13 cellular contexts compared by ENCODE assay signal in genomic region chr9:134395727-134396257, GRCh38.
DNase-seq lines count a peak whose midpoint lies in the region; ATAC-seq and TF ChIP-seq lines count a peak whose summit lies in the region.
"Had no signal": no experiment of that assay in that cellular context is flagged by ENCODE, and none has a peak within 500 bp of the region (broad histone marks: within the 10 kb centered on the region; RNA-seq: fewer than 3 reads in every experiment).

No MANE protein-coding gene starts in this region.

- peaks cover 7% of the 10 kb centered on the region for H3K9me3 Mint-ChIP-seq in activated CD8-positive, alpha-beta memory T cell treated with anti-CD3 and anti-CD28 coated beads, Interleukin-2, amount 10 ng/mL, durations not matched to agents 7 days and 5 days (ENCODE audit: low read depth)
- H3K9me3 Mint-ChIP-seq in effector memory CD8-positive, alpha-beta T cell: peaks cover 0 to 9% of the 10 kb centered on the region in 2 donors
- peaks cover 4% of the 10 kb centered on the region for H3K9me3 Mint-ChIP-seq in stimulated activated effector memory CD8-positive, alpha-beta T cell treated with anti-CD3 and anti-CD28 coated beads, Interleukin-12 subunit alpha, Interleukin-12 subunit beta, amount 100 ng/mL, for 72 hours
- H3K9me3 Mint-ChIP-seq: nephron had no signal

- DNase-seq in activated CD8-positive, alpha-beta memory T cell treated with anti-CD3 and anti-CD28 coated beads, Interleukin-2, amount 10 ng/mL, durations not matched to agents 7 days and 5 days: no peak
- DNase-seq in activated CD8-positive, alpha-beta memory T cell treated with anti-CD3 and anti-CD28 coated beads for 24 hours: no peak
- no peak for DNase-seq in effector memory CD8-positive, alpha-beta T cell
- no peak for DNase-seq in stimulated activated effector memory CD8-positive, alpha-beta T cell treated with anti-CD3 and anti-CD28 coated beads, Interleukin-12 subunit alpha, Interleukin-12 subunit beta, amount 100 ng/mL, for 72 hours (ENCODE audit: low spot score in 2 of 2)
- DNase-seq in colonic mucosa: no peak
- DNase-seq in mesenteric fat pad (ENCODE audit: low spot score): no peak
- DNase-seq in hepatic stellate cell (ENCODE audit: low spot score): no peak
- DNase-seq: ACHN, dorsolateral prefrontal cortex, IMR-90, NCI-H1694 treated with DMSO at 0.1 percent for 48 hours had no signal

- intact Hi-C loops in colonic mucosa (cut with DNase I): no loop called here

- peaks cover 3% of the 10 kb centered on the region for H3K36me3 Mint-ChIP-seq in activated CD8-positive, alpha-beta memory T cell treated with anti-CD3 and anti-CD28 coated beads, Interleukin-2, amount 10 ng/mL, durations not matched to agents 7 days and 5 days
- peaks cover 44% of the 10 kb centered on the region for H3K36me3 Mint-ChIP-seq in effector memory CD8-positive, alpha-beta T cell (ENCODE audit: insufficient read depth)
- H3K36me3 Mint-ChIP-seq in stimulated activated effector memory CD8-positive, alpha-beta T cell treated with anti-CD3 and anti-CD28 coated beads, Interleukin-12 subunit alpha, Interleukin-12 subunit beta, amount 100 ng/mL, for 72 hours: peaks cover 47% of the 10 kb centered on the region

- no peaks in the 10 kb centered on the region for H3K27me3 ChIP-seq in colonic mucosa
- H3K27me3 ChIP-seq: dorsolateral prefrontal cortex had no signal

- H3K4me3 ChIP-seq in colonic mucosa: no peak overlapping the region
- H3K4me3 ChIP-seq: dorsolateral prefrontal cortex had no signal

- CTCF ChIA-PET in activated CD8-positive, alpha-beta memory T cell treated with anti-CD3 and anti-CD28 coated beads, Interleukin-2, amount 10 ng/mL, durations not matched to agents 7 days and 5 days (lab: Charles Lee): interaction anchor here (0.9 to 1.6 kb wide), 7 partner anchors 8 to 225 kb away, joined by 3 to 10 read pairs (median 3); no protein-coding TSS in a partner anchor

- peak overlapping the region; percentile 87 for H3K27ac ChIP-seq in KOPT-K1 (ENCODE audit: low read depth, low read length, poor library complexity, severe bottlenecking)
- H3K27ac ChIP-seq in colonic mucosa: no peak overlapping the region

- peak overlapping the region; percentile 35 for H3K4me3 Mint-ChIP-seq in activated CD8-positive, alpha-beta memory T cell treated with anti-CD3 and anti-CD28 coated beads, Interleukin-2, amount 10 ng/mL, durations not matched to agents 7 days and 5 days
- H3K4me3 Mint-ChIP-seq in effector memory CD8-positive, alpha-beta T cell: peak overlapping the region; percentile 88 to 90
- peak overlapping the region; percentile 90 for H3K4me3 Mint-ChIP-seq in stimulated activated effector memory CD8-positive, alpha-beta T cell treated with anti-CD3 and anti-CD28 coated beads, Interleukin-12 subunit alpha, Interleukin-12 subunit beta, amount 100 ng/mL, for 72 hours
- H3K4me3 Mint-ChIP-seq: nephron had no signal

- ATAC-seq in activated CD8-positive, alpha-beta memory T cell treated with anti-CD3 and anti-CD28 coated beads, Interleukin-2, amount 10 ng/mL, durations not matched to agents 7 days and 5 days: no peak
- ATAC-seq in effector memory CD8-positive, alpha-beta T cell (replicated peaks): no peak
- no peak for ATAC-seq in stimulated activated effector memory CD8-positive, alpha-beta T cell treated with anti-CD3 and anti-CD28 coated beads, Interleukin-12 subunit alpha, Interleukin-12 subunit beta, amount 100 ng/mL, for 72 hours

- H3K36me3 ChIP-seq in KOPT-K1 (ENCODE audit: insufficient read depth, low read length) (no peaks in the 10 kb centered on the region), colonic mucosa (no peaks in the 10 kb centered on the region)

- H3K9ac ChIP-seq in colonic mucosa (ENCODE audit: low read depth in 2 of 2, low read length in 2 of 2): peak overlapping the region in 1 of 2 donors; percentile 20

- H3K27ac Mint-ChIP-seq in activated CD8-positive, alpha-beta memory T cell treated with anti-CD3 and anti-CD28 coated beads, Interleukin-2, amount 10 ng/mL, durations not matched to agents 7 days and 5 days: peak overlapping the region; percentile 65
- H3K27ac Mint-ChIP-seq in effector memory CD8-positive, alpha-beta T cell: peak overlapping the region; percentile 97 to 99
- H3K27ac Mint-ChIP-seq in stimulated activated effector memory CD8-positive, alpha-beta T cell treated with anti-CD3 and anti-CD28 coated beads, Interleukin-12 subunit alpha, Interleukin-12 subunit beta, amount 100 ng/mL, for 72 hours: peak overlapping the region; percentile 95
- H3K27ac Mint-ChIP-seq: nephron had no signal

- peaks cover 51% of the 10 kb centered on the region for H3K4me1 Mint-ChIP-seq in activated CD8-positive, alpha-beta memory T cell treated with anti-CD3 and anti-CD28 coated beads, Interleukin-2, amount 10 ng/mL, durations not matched to agents 7 days and 5 days
- peaks cover 42 to 53% of the 10 kb centered on the region in 2 donors for H3K4me1 Mint-ChIP-seq in effector memory CD8-positive, alpha-beta T cell (ENCODE audit: low read depth in 2 of 2)
- peaks cover 71% of the 10 kb centered on the region for H3K4me1 Mint-ChIP-seq in stimulated activated effector memory CD8-positive, alpha-beta T cell treated with anti-CD3 and anti-CD28 coated beads, Interleukin-12 subunit alpha, Interleukin-12 subunit beta, amount 100 ng/mL, for 72 hours

- H3K4me1 ChIP-seq in colonic mucosa: no peaks in the 10 kb centered on the region

- peaks cover 3% of the 10 kb centered on the region for H3K27me3 Mint-ChIP-seq in activated CD8-positive, alpha-beta memory T cell treated with anti-CD3 and anti-CD28 coated beads, Interleukin-2, amount 10 ng/mL, durations not matched to agents 7 days and 5 days
- no peaks in the 10 kb centered on the region for H3K27me3 Mint-ChIP-seq in effector memory CD8-positive, alpha-beta T cell

- TF ChIP-seq CTCF in colonic mucosa (IDR thresholded peaks at IDR 0.05): no peak

- H3K9me3 ChIP-seq in KOPT-K1 (ENCODE audit: insufficient read depth, low read length, poor library complexity, severe bottlenecking) (peaks cover 5% of the 10 kb centered on the region), colonic mucosa (no peaks in the 10 kb centered on the region)

Comparison
In these comparisons a context has a peak if more than half of its experiments do, and no peak if none do; other contexts are left out.
1. H3K4me3 Mint-ChIP-seq: peak in every context shown above with its lines; median percentile 90 in stimulated activated effector memory CD8-positive, alpha-beta T cell treated with anti-CD3 and anti-CD28 coated beads, Interleukin-12 subunit alpha, Interleukin-12 subunit beta, amount 100 ng/mL, for 72 hours; 89 in effector memory CD8-positive, alpha-beta T cell; 35 in activated CD8-positive, alpha-beta memory T cell treated with anti-CD3 and anti-CD28 coated beads, Interleukin-2, amount 10 ng/mL, durations not matched to agents 7 days and 5 days.